17 cellular contexts compared by ENCODE assay signal in the genomic region with DNA sequence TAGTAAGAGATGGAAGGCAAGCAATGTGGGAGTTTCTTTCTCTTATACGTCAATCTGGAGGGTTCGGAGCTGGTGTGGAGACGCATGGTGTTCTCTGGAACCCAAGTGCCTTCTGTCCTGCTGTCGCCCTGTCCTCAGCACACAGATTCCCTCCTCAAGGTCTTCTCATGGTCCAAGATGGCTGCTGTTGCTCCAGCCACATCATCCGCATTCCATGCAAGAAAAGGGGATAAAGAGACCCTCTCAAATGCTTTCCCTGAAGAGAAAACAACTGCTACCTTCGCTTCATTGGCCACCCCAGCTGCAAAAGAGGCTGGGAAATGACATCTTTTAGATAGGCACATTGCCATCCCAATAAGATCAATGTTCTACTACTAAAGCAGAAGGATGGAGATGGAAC.
DNase-seq lines count a peak whose midpoint lies in the region; ATAC-seq and TF ChIP-seq lines count a peak whose summit lies in the region.
"Had no signal": no experiment of that assay in that cellular context is flagged by ENCODE, and none has a peak within 500 bp of the region (broad histone marks: within the 10 kb centered on the region; RNA-seq: fewer than 3 reads in every experiment).

No MANE protein-coding gene starts in this region.

- H3K4me3 Mint-ChIP-seq in nephron: no peak overlapping the region
- H3K4me3 Mint-ChIP-seq in stimulated activated effector memory CD8-positive, alpha-beta T cell treated with anti-CD3 and anti-CD28 coated beads, Interleukin-12 subunit alpha, Interleukin-12 subunit beta, amount 100 ng/mL, for 72 hours: no peak overlapping the region
- H3K4me3 Mint-ChIP-seq: CD14-positive monocyte; CD8-positive, alpha-beta T cell had no signal

- DNase-seq in activated CD8-positive, alpha-beta memory T cell treated with anti-CD3 and anti-CD28 coated beads for 24 hours: peak; percentile 40
- DNase-seq in activated CD8-positive, alpha-beta memory T cell treated with anti-CD3 and anti-CD28 coated beads, Interleukin-2, amount 50 U/mL, for 4 hours: no peak
- DNase-seq in coronary artery (ENCODE audit: low spot score) (peak; percentile 9), ureter (ENCODE audit: low spot score) (peak; percentile 4), activated gamma-delta T cell treated with Interleukin-2 at 50 U/mL for 16 hours (no peak)
- no peak for DNase-seq in stimulated activated effector memory CD8-positive, alpha-beta T cell treated with anti-CD3 and anti-CD28 coated beads, Interleukin-12 subunit alpha, Interleukin-12 subunit beta, amount 100 ng/mL, for 72 hours (ENCODE audit: low spot score in 2 of 2)
- DNase-seq: COR-L47, DND-41, GF-D8, H7 had no signal

- H3K27ac ChIP-seq in coronary artery: no peak overlapping the region
- H3K27ac ChIP-seq: 22Rv1, GM23248, HL-60 had no signal

- TF ChIP-seq CTCF in coronary artery (IDR thresholded peaks at IDR 0.05): no peak
- no peak for TF ChIP-seq CTCF in nephron (IDR thresholded peaks at IDR 0.05; ENCODE audit: unreplicated experiment in 3 of 3)

- H3K9me3 Mint-ChIP-seq in nephron: peaks cover 2% of the 10 kb centered on the region
- H3K9me3 Mint-ChIP-seq in stimulated activated effector memory CD8-positive, alpha-beta T cell treated with anti-CD3 and anti-CD28 coated beads, Interleukin-12 subunit alpha, Interleukin-12 subunit beta, amount 100 ng/mL, for 72 hours: no peaks in the 10 kb centered on the region
- H3K9me3 Mint-ChIP-seq: CD8-positive, alpha-beta T cell had no signal

- peak overlapping the region; percentile 45 to 100 (median 70) for H3K27ac Mint-ChIP-seq in nephron
- H3K27ac Mint-ChIP-seq in stimulated activated effector memory CD8-positive, alpha-beta T cell treated with anti-CD3 and anti-CD28 coated beads, Interleukin-12 subunit alpha, Interleukin-12 subunit beta, amount 100 ng/mL, for 72 hours: no peak overlapping the region
- H3K27ac Mint-ChIP-seq: CD14-positive monocyte; CD8-positive, alpha-beta T cell had no signal

- H3K4me1 Mint-ChIP-seq in nephron: peaks cover 56% of the 10 kb centered on the region
- no peaks in the 10 kb centered on the region for H3K4me1 Mint-ChIP-seq in stimulated activated effector memory CD8-positive, alpha-beta T cell treated with anti-CD3 and anti-CD28 coated beads, Interleukin-12 subunit alpha, Interleukin-12 subunit beta, amount 100 ng/mL, for 72 hours

- H3K4me3 ChIP-seq in coronary artery: no peak overlapping the region
- H3K4me3 ChIP-seq: GM23248 had no signal

- no peaks in the 10 kb centered on the region for H3K36me3 Mint-ChIP-seq in nephron (ENCODE audit: low read depth)
- H3K36me3 Mint-ChIP-seq in stimulated activated effector memory CD8-positive, alpha-beta T cell treated with anti-CD3 and anti-CD28 coated beads, Interleukin-12 subunit alpha, Interleukin-12 subunit beta, amount 100 ng/mL, for 72 hours: no peaks in the 10 kb centered on the region
- H3K36me3 Mint-ChIP-seq: CD14-positive monocyte; CD8-positive, alpha-beta T cell had no signal

- H3K27me3 Mint-ChIP-seq in nephron (ENCODE audit: low read depth): peaks cover 16% of the 10 kb centered on the region

- ATAC-seq in GM18868 (IDR thresholded peaks at IDR 0.05; ENCODE audit: unreplicated experiment): no peak
- ATAC-seq in stimulated activated effector memory CD8-positive, alpha-beta T cell treated with anti-CD3 and anti-CD28 coated beads, Interleukin-12 subunit alpha, Interleukin-12 subunit beta, amount 100 ng/mL, for 72 hours: no peak
- ATAC-seq: CD8-positive, alpha-beta T cell had no signal

Comparison
In these comparisons a context has a peak if more than half of its experiments do, and no peak if none do; other contexts are left out.
1. DNase-seq: peak in activated CD8-positive, alpha-beta memory T cell treated with anti-CD3 and anti-CD28 coated beads for 24 hours (single experiment), coronary artery (single experiment) and ureter (single experiment); none in activated CD8-positive, alpha-beta memory T cell treated with anti-CD3 and anti-CD28 coated beads, Interleukin-2, amount 50 U/mL, for 4 hours (single experiment), stimulated activated effector memory CD8-positive, alpha-beta T cell treated with anti-CD3 and anti-CD28 coated beads, Interleukin-12 subunit alpha, Interleukin-12 subunit beta, amount 100 ng/mL, for 72 hours (0 of 2) and activated gamma-delta T cell treated with Interleukin-2 at 50 U/mL for 16 hours (single experiment).